In genomic region chr15:69303337-69304175, GRCh38 we compare ENCODE assay signal across 11 cellular contexts. TPM values are rescaled to one million over a fixed set of nuclear protein-coding genes. Genes with fewer than 3 reads are reported as not detected.
DNase-seq lines count a peak whose midpoint lies in the region; ATAC-seq and TF ChIP-seq lines count a peak whose summit lies in the region.
"Had no signal": no experiment of that assay in that cellular context is flagged by ENCODE, and none has a peak within 500 bp of the region (broad histone marks: within the 10 kb centered on the region; RNA-seq: fewer than 3 reads in every experiment).

No MANE protein-coding gene starts in this region.

- no TSS peak for BruUV-seq in A673 (replicated peaks; lab: Mats Ljungman, UMichigan)

- H3K27me3 ChIP-seq in A673 (replicated peaks; ENCODE audit: insufficient read depth, low read depth, low read length, poor library complexity) (no peaks in the 10 kb centered on the region), H7 (ENCODE audit: control insufficient read depth, insufficient read depth, low read length) (peaks cover 20% of the 10 kb centered on the region), RWPE2 (ENCODE audit: insufficient read depth, poor library complexity, severe bottlenecking) (peaks cover 8% of the 10 kb centered on the region)
- H3K27me3 ChIP-seq: BLaER1 treated with 17β-estradiol and CSF1 and Interleukin-3, amounts not matched to agents 10 nM and 100 nM had no signal

- ATAC-seq in RWPE2 (ENCODE audit: low read depth) = peak; percentile 2; the same call in 1 of the 3 replicates

- H3K36me3 ChIP-seq in A673 (ENCODE audit: insufficient read depth, low read length, poor library complexity, severe bottlenecking) = peaks cover 3% of the 10 kb centered on the region
- no peaks in the 10 kb centered on the region for H3K36me3 ChIP-seq in H7 (replicated peaks; ENCODE audit: control insufficient read depth, insufficient read depth, low read length)
- H3K36me3 ChIP-seq in RWPE2 (ENCODE audit: low read depth) = no peaks in the 10 kb centered on the region
- H3K36me3 ChIP-seq: BLaER1 treated with 17β-estradiol and CSF1 and Interleukin-3, amounts not matched to agents 10 nM and 100 nM had no signal

- intact Hi-C loops in A673 (cut with micrococcal nuclease; ENCODE audit: unreplicated experiment) = no loop called here

- H3K9me3 ChIP-seq in A673 (ENCODE audit: low read depth, low read length, poor library complexity, severe bottlenecking) = no peaks in the 10 kb centered on the region
- H3K9me3 ChIP-seq in RWPE2 (ENCODE audit: severe bottlenecking) = no peaks in the 10 kb centered on the region
- H3K9me3 ChIP-seq: BLaER1 treated with 17β-estradiol and CSF1 and Interleukin-3, amounts not matched to agents 10 nM and 100 nM had no signal

- CTCF ChIA-PET in A673 (lab: Charles Lee) = no interaction called here

- H3K4me1 ChIP-seq in A673 (ENCODE audit: insufficient read depth, low read length, poor library complexity, severe bottlenecking) = peaks cover 16% of the 10 kb centered on the region
- peaks cover 15% of the 10 kb centered on the region for H3K4me1 ChIP-seq in RWPE2 (ENCODE audit: insufficient read depth, poor library complexity, severe bottlenecking)

- H3K4me3 ChIP-seq in A673 (ENCODE audit: low read depth, low read length, poor library complexity, severe bottlenecking) = no peak overlapping the region
- H3K4me3 ChIP-seq in H7 (ENCODE audit: insufficient read depth, low read depth, low read length) = no peak overlapping the region
- H3K4me3 ChIP-seq in RWPE2 (ENCODE audit: severe bottlenecking) = no peak overlapping the region
- no peak overlapping the region for H3K4me3 ChIP-seq in fibroblast of pulmonary artery (replicated peaks; ENCODE audit: low read depth, low read length)
- H3K4me3 ChIP-seq: BLaER1 treated with 17β-estradiol and CSF1 and Interleukin-3, amounts not matched to agents 10 nM and 100 nM had no signal

- H3K27ac ChIP-seq in A673 (ENCODE audit: low read depth, low read length, poor library complexity, severe bottlenecking) = peak overlapping the region; percentile 28
- H3K27ac ChIP-seq in RWPE2 (ENCODE audit: poor library complexity, severe bottlenecking) = peak overlapping the region; percentile 40

- DNase-seq in A673 (ENCODE audit: low spot score) = peak; percentile 39
- peak; percentile 77 for DNase-seq in H7
- DNase-seq in RWPE2 (ENCODE audit: low spot score) = peak; percentile 44
- DNase-seq in fibroblast of pulmonary artery (ENCODE audit: low read depth) = peak; percentile 24
- no peak for DNase-seq in NCI-H526 (lab: John Stamatoyannopoulos, UW)
- no peak for DNase-seq in 8988T
- no peak for DNase-seq in globus pallidus (ENCODE audit: low spot score)
- no peak for DNase-seq in NCI-H2081 treated with DMSO at 0.1 percent for 48 hours (lab: John Stamatoyannopoulos, UW)
- DNase-seq: NCI-H345, T-helper 2 cell had no signal

- POLR2A ChIA-PET in A673 (lab: Charles Lee; ENCODE audit: low non-redundant PET) = no interaction called here

- peak; percentile 64 for TF ChIP-seq CTCF in A673 (conservative IDR thresholded peaks at IDR 0.05; ENCODE audit: low read depth, low read length)
- TF ChIP-seq CTCF in RWPE2 (IDR thresholded peaks at IDR 0.05; ENCODE audit: poor library complexity, severe bottlenecking) = peak; percentile 37
- peak; percentile 18 for TF ChIP-seq CTCF in fibroblast of pulmonary artery (IDR thresholded peaks at IDR 0.05; ENCODE audit: low read length, missing control alignments)

RNA-seq across cellular contexts. Expression of gene PAQR5, which starts 4.8 kb away (rescaled TPM):
- total RNA-seq in A673 (2021) = 16.0 and 19.1 TPM in 2 replicates
- 3.8 and 3.9 TPM in 2 replicates for total RNA-seq in H7 (2014; rRNA removed; shearing (Covaris generic))

Comparison
In these comparisons a context has a peak if more than half of its experiments do, and no peak if none do; other contexts are left out.
1. DNase-seq: peak in A673 (single experiment), H7 (single experiment), RWPE2 (single experiment) and fibroblast of pulmonary artery (single experiment); none in NCI-H526 (0 of 2), 8988T (single experiment), globus pallidus (single experiment) and NCI-H2081 treated with DMSO at 0.1 percent for 48 hours (single experiment).
2. Peak in every context shown above with its lines, with median percentiles within 50 percentile points of each other: CTCF ChIP-seq.